Comparison of ENCODE assay signal across 21 cellular contexts in genomic region chr5:6872441-6873160, GRCh38.
DNase-seq lines count a peak whose midpoint lies in the region; ATAC-seq and TF ChIP-seq lines count a peak whose summit lies in the region.
"Had no signal": no experiment of that assay in that cellular context is flagged by ENCODE, and none has a peak within 500 bp of the region (broad histone marks: within the 10 kb centered on the region; RNA-seq: fewer than 3 reads in every experiment).

No MANE protein-coding gene starts in this region.

- ATAC-seq in left lobe of liver, result peak; percentile 29
- ATAC-seq: GM12878, HCT116 had no signal

- no peak overlapping the region for H3K27ac Mint-ChIP-seq in activated CD4-positive, alpha-beta T cell treated with anti-CD3 and anti-CD28 coated beads, Interleukin-2, amount 10 ng/mL, durations not matched to agents 7 days and 5 days
- H3K27ac Mint-ChIP-seq: CD4-positive, CD25-positive, alpha-beta regulatory T cell; T-helper 1 cell treated with Interleukin-12 subunit alpha and Interleukin-12 subunit beta and Interleukin-4 antibody, amounts not matched to agents 30 μg/mL and 1 μg/mL, for 36 hours had no signal

- H3K36me3 Mint-ChIP-seq in activated CD4-positive, alpha-beta T cell treated with anti-CD3 and anti-CD28 coated beads, Interleukin-2, amount 10 ng/mL, durations not matched to agents 7 days and 5 days (ENCODE audit: low read depth), result no peaks in the 10 kb centered on the region
- H3K36me3 Mint-ChIP-seq: CD4-positive, CD25-positive, alpha-beta regulatory T cell had no signal

- no peak for TF ChIP-seq EP300 in esophagus muscularis mucosa (IDR thresholded peaks at IDR 0.05)

- no peak overlapping the region for H3K4me3 ChIP-seq in esophagus muscularis mucosa
- H3K4me3 ChIP-seq: BLaER1, GM12878 had no signal

- TF ChIP-seq CTCF in esophagus muscularis mucosa (IDR thresholded peaks at IDR 0.05), result no peak

- H3K9me3 Mint-ChIP-seq in activated CD4-positive, alpha-beta T cell treated with anti-CD3 and anti-CD28 coated beads, Interleukin-2, amount 10 ng/mL, durations not matched to agents 7 days and 5 days, result no peaks in the 10 kb centered on the region
- H3K9me3 Mint-ChIP-seq: CD4-positive, CD25-positive, alpha-beta regulatory T cell; T-helper 1 cell treated with Interleukin-12 subunit alpha and Interleukin-12 subunit beta and Interleukin-4 antibody, amounts not matched to agents 30 μg/mL and 1 μg/mL, for 36 hours had no signal

- WGBS in esophagus muscularis mucosa, result 77% methylated on average over 12 of the region's 12 CpGs

- CTCF ChIA-PET in activated CD4-positive, alpha-beta T cell treated with anti-CD3 and anti-CD28 coated beads, Interleukin-2, amount 10 ng/mL, durations not matched to agents 7 days and 5 days (lab: Charles Lee), result no interaction called here

- DNase-seq in DMS53 (lab: John Stamatoyannopoulos, UW), result peak; percentile 96
- peak; percentile 3 for DNase-seq in HT-29 (ENCODE audit: low spot score)
- peak; percentile 99 for DNase-seq in NCI-H748 treated with DMSO at 0.1 percent for 48 hours (lab: John Stamatoyannopoulos, UW)
- DNase-seq in left lobe of liver (ENCODE audit: low spot score), result no peak
- no peak for DNase-seq in activated CD4-positive, alpha-beta T cell treated with anti-CD3 and anti-CD28 coated beads, Interleukin-2, amount 10 ng/mL, durations not matched to agents 7 days and 5 days
- DNase-seq in ecto neural progenitor cell (ENCODE audit: low spot score), result no peak
- no peak for DNase-seq in esophagus muscularis mucosa (ENCODE audit: extremely low spot score)
- DNase-seq in HUDEP-2 (lab: John Stamatoyannopoulos, UW; ENCODE audit: unreplicated experiment in 76 of 76), result no peak
- DNase-seq: CD4-positive, CD25-positive, alpha-beta regulatory T cell; GDM1; Karpas-422; NCI-H1105; NCI-H2029; NCI-H2227 treated with DMSO at 0.1 percent for 48 hours; NCI-H82; SK-N-SH; SW 1271 had no signal

- H3K4me1 Mint-ChIP-seq in activated CD4-positive, alpha-beta T cell treated with anti-CD3 and anti-CD28 coated beads, Interleukin-2, amount 10 ng/mL, durations not matched to agents 7 days and 5 days, result no peaks in the 10 kb centered on the region

- H3K27me3 ChIP-seq in esophagus muscularis mucosa, result no peaks in the 10 kb centered on the region
- H3K27me3 ChIP-seq: BLaER1 had no signal

- H3K9me3 ChIP-seq in esophagus muscularis mucosa, result no peaks in the 10 kb centered on the region
- H3K9me3 ChIP-seq: BLaER1, SK-N-SH had no signal

- no peaks in the 10 kb centered on the region for H3K36me3 ChIP-seq in esophagus muscularis mucosa
- H3K36me3 ChIP-seq: BLaER1 had no signal

- POLR2A ChIA-PET in activated CD4-positive, alpha-beta T cell treated with anti-CD3 and anti-CD28 coated beads, Interleukin-2, amount 10 ng/mL, durations not matched to agents 7 days and 5 days (lab: Charles Lee), result no interaction called here

- no peaks in the 10 kb centered on the region for H3K27me3 Mint-ChIP-seq in activated CD4-positive, alpha-beta T cell treated with anti-CD3 and anti-CD28 coated beads, Interleukin-2, amount 10 ng/mL, durations not matched to agents 7 days and 5 days
- H3K27me3 Mint-ChIP-seq: CD4-positive, CD25-positive, alpha-beta regulatory T cell had no signal

- H3K4me1 ChIP-seq in esophagus muscularis mucosa, result no peaks in the 10 kb centered on the region
- H3K4me1 ChIP-seq: BLaER1 had no signal

- H3K4me3 Mint-ChIP-seq in activated CD4-positive, alpha-beta T cell treated with anti-CD3 and anti-CD28 coated beads, Interleukin-2, amount 10 ng/mL, durations not matched to agents 7 days and 5 days, result no peak overlapping the region
- H3K4me3 Mint-ChIP-seq: CD4-positive, CD25-positive, alpha-beta regulatory T cell; T-helper 1 cell treated with Interleukin-12 subunit alpha and Interleukin-12 subunit beta and Interleukin-4 antibody, amounts not matched to agents 30 μg/mL and 1 μg/mL, for 36 hours had no signal

- intact Hi-C loops in esophagus muscularis mucosa (cut with DNase I), result no loop called here

- TF ChIP-seq POLR2A in esophagus muscularis mucosa (IDR thresholded peaks at IDR 0.05; ENCODE audit: low read depth), result no peak

- H3K27ac ChIP-seq in esophagus muscularis mucosa (replicated peaks in 1 of 4), result no peak overlapping the region
- H3K27ac ChIP-seq: BLaER1 had no signal

Comparison
In these comparisons a context has a peak if more than half of its experiments do, and no peak if none do; other contexts are left out.
1. DNase-seq: peak in DMS53 (single experiment), HT-29 (single experiment) and NCI-H748 treated with DMSO at 0.1 percent for 48 hours (single experiment); none in left lobe of liver (single experiment), activated CD4-positive, alpha-beta T cell treated with anti-CD3 and anti-CD28 coated beads, Interleukin-2, amount 10 ng/mL, durations not matched to agents 7 days and 5 days (single experiment), ecto neural progenitor cell (single experiment), esophagus muscularis mucosa (single experiment) and HUDEP-2 (0 of 76).